1 cellular context compared by ENCODE assay signal in the genomic region with DNA sequence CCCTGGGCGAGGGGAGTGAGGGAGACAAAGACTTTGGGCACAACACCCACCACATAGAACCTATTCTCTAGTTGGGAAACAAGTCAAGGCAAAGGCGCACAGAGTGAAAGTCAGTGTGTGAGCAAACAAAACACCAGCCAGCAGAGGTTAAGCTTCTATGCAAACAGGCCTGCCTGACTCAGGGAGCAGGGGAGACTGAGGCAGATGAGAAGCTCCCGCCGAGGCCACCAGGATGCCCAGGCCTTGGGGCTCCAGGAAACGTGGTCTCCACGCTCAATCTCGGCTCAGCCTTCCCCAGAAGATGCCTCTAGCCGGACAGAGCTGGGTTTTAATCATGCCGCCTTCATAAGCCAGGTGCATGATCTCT.
TF ChIP-seq lines count a peak whose summit lies in the region.

No MANE protein-coding gene starts in this region.

TF ChIP-seq in GM23338, 12 proteins besides CTCF, POLR2A, EP300 and RAD21 (continued from another document):
- TF ChIP-seq, protein P1, sequence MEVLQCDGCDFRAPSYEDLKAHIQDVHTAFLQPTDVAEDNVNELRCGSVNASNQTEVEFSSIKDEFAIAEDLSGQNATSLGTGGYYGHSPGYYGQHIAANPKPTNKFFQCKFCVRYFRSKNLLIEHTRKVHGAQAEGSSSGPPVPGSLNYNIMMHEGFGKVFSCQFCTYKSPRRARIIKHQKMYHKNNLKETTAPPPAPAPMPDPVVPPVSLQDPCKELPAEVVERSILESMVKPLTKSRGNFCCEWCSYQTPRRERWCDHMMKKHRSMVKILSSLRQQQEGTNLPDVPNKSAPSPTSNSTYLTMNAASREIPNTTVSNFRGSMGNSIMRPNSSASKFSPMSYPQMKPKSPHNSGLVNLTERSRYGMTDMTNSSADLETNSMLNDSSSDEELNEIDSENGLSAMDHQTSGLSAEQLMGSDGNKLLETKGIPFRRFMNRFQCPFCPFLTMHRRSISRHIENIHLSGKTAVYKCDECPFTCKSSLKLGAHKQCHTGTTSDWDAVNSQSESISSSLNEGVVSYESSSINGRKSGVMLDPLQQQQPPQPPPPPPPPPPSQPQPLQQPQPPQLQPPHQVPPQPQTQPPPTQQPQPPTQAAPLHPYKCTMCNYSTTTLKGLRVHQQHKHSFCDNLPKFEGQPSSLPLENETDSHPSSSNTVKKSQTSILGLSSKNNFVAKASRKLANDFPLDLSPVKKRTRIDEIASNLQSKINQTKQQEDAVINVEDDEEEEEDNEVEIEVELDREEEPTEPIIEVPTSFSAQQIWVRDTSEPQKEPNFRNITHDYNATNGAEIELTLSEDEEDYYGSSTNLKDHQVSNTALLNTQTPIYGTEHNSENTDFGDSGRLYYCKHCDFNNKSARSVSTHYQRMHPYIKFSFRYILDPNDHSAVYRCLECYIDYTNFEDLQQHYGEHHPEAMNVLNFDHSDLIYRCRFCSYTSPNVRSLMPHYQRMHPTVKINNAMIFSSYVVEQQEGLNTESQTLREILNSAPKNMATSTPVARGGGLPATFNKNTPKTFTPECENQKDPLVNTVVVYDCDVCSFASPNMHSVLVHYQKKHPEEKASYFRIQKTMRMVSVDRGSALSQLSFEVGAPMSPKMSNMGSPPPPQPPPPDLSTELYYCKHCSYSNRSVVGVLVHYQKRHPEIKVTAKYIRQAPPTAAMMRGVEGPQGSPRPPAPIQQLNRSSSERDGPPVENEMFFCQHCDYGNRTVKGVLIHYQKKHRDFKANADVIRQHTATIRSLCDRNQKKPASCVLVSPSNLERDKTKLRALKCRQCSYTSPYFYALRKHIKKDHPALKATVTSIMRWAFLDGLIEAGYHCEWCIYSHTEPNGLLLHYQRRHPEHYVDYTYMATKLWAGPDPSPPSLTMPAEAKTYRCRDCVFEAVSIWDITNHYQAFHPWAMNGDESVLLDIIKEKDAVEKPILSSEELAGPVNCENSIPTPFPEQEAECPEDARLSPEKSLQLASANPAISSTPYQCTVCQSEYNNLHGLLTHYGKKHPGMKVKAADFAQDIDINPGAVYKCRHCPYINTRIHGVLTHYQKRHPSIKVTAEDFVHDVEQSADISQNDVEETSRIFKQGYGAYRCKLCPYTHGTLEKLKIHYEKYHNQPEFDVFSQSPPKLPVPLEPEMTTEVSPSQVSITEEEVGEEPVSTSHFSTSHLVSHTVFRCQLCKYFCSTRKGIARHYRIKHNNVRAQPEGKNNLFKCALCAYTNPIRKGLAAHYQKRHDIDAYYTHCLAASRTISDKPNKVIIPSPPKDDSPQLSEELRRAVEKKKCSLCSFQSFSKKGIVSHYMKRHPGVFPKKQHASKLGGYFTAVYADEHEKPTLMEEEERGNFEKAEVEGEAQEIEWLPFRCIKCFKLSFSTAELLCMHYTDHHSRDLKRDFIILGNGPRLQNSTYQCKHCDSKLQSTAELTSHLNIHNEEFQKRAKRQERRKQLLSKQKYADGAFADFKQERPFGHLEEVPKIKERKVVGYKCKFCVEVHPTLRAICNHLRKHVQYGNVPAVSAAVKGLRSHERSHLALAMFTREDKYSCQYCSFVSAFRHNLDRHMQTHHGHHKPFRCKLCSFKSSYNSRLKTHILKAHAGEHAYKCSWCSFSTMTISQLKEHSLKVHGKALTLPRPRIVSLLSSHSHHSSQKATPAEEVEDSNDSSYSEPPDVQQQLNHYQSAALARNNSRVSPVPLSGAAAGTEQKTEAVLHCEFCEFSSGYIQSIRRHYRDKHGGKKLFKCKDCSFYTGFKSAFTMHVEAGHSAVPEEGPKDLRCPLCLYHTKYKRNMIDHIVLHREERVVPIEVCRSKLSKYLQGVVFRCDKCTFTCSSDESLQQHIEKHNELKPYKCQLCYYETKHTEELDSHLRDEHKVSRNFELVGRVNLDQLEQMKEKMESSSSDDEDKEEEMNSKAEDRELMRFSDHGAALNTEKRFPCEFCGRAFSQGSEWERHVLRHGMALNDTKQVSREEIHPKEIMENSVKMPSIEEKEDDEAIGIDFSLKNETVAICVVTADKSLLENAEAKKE (CRISPR knock-in tag; IDR thresholded peaks at IDR 0.05): no peak
- TF ChIP-seq ZNF331 (CRISPR knock-in tag; IDR thresholded peaks at IDR 0.05; ENCODE audit: low read depth): no peak
- TF ChIP-seq NANOG (IDR thresholded peaks at IDR 0.05; ENCODE audit: borderline replicate concordance): no peak
- TF ChIP-seq JUNB (IDR thresholded peaks at IDR 0.05; ENCODE audit: unreplicated experiment): no peak
- no peak for TF ChIP-seq STAT1 (IDR thresholded peaks at IDR 0.05; ENCODE audit: unreplicated experiment)
- TF ChIP-seq POLR2AphosphoS5 (IDR thresholded peaks at IDR 0.05; ENCODE audit: low read depth): no peak
- no peak for TF ChIP-seq ZNF114 (CRISPR knock-in tag; IDR thresholded peaks at IDR 0.05)
